ENCODE assay signal across 8 cellular contexts in the genomic region with DNA sequence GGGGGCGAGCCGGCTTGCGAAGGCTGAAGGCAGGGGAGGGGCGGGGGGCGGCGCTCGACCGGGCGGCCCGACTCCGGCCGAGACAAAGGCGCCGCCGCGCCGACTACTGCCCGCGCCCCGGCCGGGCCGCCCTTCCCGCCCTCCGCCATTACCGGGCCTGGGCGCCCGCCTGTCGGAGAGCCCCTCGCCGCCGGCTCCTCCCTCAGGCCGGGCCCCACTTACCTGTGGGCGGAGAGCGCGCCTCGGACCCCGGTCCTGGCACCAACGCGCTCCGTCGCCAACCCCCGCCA. TPM values are rescaled to one million over a fixed set of nuclear protein-coding genes. Genes with fewer than 3 reads are reported as not detected.
DNase-seq lines count a peak whose midpoint lies in the region; ATAC-seq and TF ChIP-seq lines count a peak whose summit lies in the region.

No MANE protein-coding gene starts in this region.

- H3K36me3 ChIP-seq in RWPE2 (ENCODE audit: low read depth): 0 out of 2 replicates have a peak, but pooled peaks cover 6% of the 10 kb centered on the region

- H3K4me3 ChIP-seq in RWPE2 (ENCODE audit: severe bottlenecking): peak overlapping the region; percentile 100
- H3K4me3 ChIP-seq in fibroblast of the aortic adventitia (ENCODE audit: low read depth, low read length): peak overlapping the region; percentile 63

- TF ChIP-seq CTCF in 22Rv1 (IDR thresholded peaks at IDR 0.05): no peak
- no peak for TF ChIP-seq CTCF in RWPE2 (IDR thresholded peaks at IDR 0.05; ENCODE audit: poor library complexity, severe bottlenecking)
- no peak for TF ChIP-seq CTCF in fibroblast of the aortic adventitia (IDR thresholded peaks at IDR 0.05; ENCODE audit: insufficient read depth, low read length)

- H3K27ac ChIP-seq in 22Rv1: peak overlapping the region; percentile 94
- H3K27ac ChIP-seq in RWPE2 (ENCODE audit: poor library complexity, severe bottlenecking): peak overlapping the region; percentile 78

- no peaks in the 10 kb centered on the region for H3K9me3 ChIP-seq in RWPE2 (ENCODE audit: severe bottlenecking)

- no peak for DNase-seq in RWPE2 (ENCODE audit: low spot score)
- no peak for DNase-seq in fibroblast of the aortic adventitia (ENCODE audit: low read depth)
- DNase-seq in retina: peak; percentile 74
- DNase-seq in globus pallidus (ENCODE audit: low spot score): no peak
- DNase-seq in HK-2 (ENCODE audit: unreplicated experiment): no peak

- no peaks in the 10 kb centered on the region for H3K27me3 ChIP-seq in RWPE2 (ENCODE audit: insufficient read depth, poor library complexity, severe bottlenecking)

- ATAC-seq in GM18499 (IDR thresholded peaks at IDR 0.05; ENCODE audit: insufficient read depth, unreplicated experiment): peak; percentile 34
- ATAC-seq in HG02852 (IDR thresholded peaks at IDR 0.05; ENCODE audit: unreplicated experiment): peak; percentile 59
- ATAC-seq in RWPE2 (ENCODE audit: low read depth): peak; percentile 18

- H3K4me1 ChIP-seq in RWPE2 (ENCODE audit: insufficient read depth, poor library complexity, severe bottlenecking): peaks cover 14% of the 10 kb centered on the region

RNA-seq across cellular contexts. Expression of a gene that starts 0.3 kb away (rescaled TPM):
- total RNA-seq in fibroblast of the aortic adventitia (ENCODE audit: low replicate concordance): 31.6 and 36.5 TPM in 2 replicates
